In the genomic region with DNA sequence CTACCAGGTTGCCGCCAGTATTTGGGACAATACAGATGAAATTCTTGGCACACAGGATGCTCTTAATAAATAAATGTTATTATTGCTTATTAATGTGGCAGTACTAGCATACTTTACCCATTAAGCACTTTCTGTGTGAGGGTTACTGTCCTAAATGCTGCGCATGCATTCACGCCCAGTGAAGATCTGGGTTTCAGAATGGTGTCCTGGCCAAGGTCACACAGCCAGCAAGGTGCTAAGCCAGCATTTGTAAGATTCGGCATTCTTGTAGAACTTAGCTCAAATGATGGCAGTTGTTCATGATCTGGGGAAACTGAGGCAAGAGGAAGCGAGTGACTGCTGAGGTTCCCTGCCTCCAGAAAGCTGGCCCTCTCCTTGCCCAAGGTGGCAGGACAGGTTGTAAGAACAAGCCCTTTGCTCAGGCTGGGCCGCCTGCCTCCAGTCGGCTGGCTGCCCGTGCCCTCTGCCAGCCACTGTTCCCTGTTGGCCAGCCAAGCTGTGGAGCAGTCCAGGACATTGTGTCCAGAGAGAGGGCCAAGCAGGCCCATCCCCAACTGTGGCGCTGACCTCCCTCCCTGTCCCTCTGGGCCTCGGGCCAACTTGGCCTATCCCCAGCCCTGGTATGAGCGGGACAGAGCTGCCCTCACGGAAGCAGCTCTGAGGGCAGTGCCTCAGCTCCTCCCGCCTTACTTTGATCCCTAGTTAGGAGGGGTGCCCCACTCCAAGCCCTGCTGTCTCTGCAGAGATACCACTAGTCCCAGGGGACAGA, we compare ENCODE assay signal across 13 cellular contexts. TPM values are rescaled to one million over a fixed set of nuclear protein-coding genes. Genes with fewer than 3 reads are reported as not detected.
DNase-seq lines count a peak whose midpoint lies in the region; ATAC-seq and TF ChIP-seq lines count a peak whose summit lies in the region.
"Had no signal": no experiment of that assay in that cellular context is flagged by ENCODE, and none has a peak within 500 bp of the region (broad histone marks: within the 10 kb centered on the region; RNA-seq: fewer than 3 reads in every experiment).

No MANE protein-coding gene starts in this region.

- TF ChIP-seq CTCF in HCT116 (IDR thresholded peaks at IDR 0.05 in 2 of 3, conservative IDR thresholded peaks at IDR 0.05 in 1 of 3; ENCODE audit: borderline replicate concordance in 1 of 3, insufficient read depth in 1 of 3, low read depth in 2 of 3, low read length in 2 of 3) (no peak), foreskin keratinocyte (conservative IDR thresholded peaks at IDR 0.05) (no peak)

- CTCF ChIA-PET in HCT116 (lab: Charles Lee): interaction anchor here (0.6 to 1.1 kb wide), 2 partner anchors 10 to 14 kb away, joined by 4 read pairs; no protein-coding TSS in a partner anchor

- TF ChIP-seq RAD21 in HCT116 (IDR thresholded peaks at IDR 0.05; ENCODE audit: low read depth): no peak

- H3K36me3 ChIP-seq in HCT116 (ENCODE audit: control insufficient read depth in 1 of 2, insufficient read depth in 2 of 2, low read length in 2 of 2): no peaks in the 10 kb centered on the region
- H3K36me3 ChIP-seq in skeletal muscle satellite cell (ENCODE audit: insufficient read depth, low read length): no peaks in the 10 kb centered on the region

- H3K4me2 ChIP-seq in HCT116 (ENCODE audit: low read length) (peak overlapping the region; percentile 13), skeletal muscle satellite cell (ENCODE audit: low read length) (peak overlapping the region; percentile 57)

- DNase-seq in HCT116 (ENCODE audit: low read depth, low spot score): no peak
- peak; percentile 100 for DNase-seq in left lobe of liver (ENCODE audit: low spot score)
- no peak for DNase-seq in GDM1 (lab: John Stamatoyannopoulos, UW)
- no peak for DNase-seq in foreskin keratinocyte
- no peak for DNase-seq in SIG-M5 treated with dmso at 0.1 percent for 504 hours (lab: John Stamatoyannopoulos, UW; ENCODE audit: unreplicated experiment)
- DNase-seq: activated T-cell treated with anti-CD3 and anti-CD28 coated beads, Interleukin-2, amount 50 U/mL, for 4 hours; DMS53; foreskin melanocyte; NCI-H1417 treated with DMSO at 0.1 percent for 48 hours had no signal

- H3K9ac ChIP-seq in HCT116 (ENCODE audit: low read length) (no peak overlapping the region), skeletal muscle satellite cell (ENCODE audit: low read depth, low read length) (peak overlapping the region; percentile 7)

- H3K9me2 ChIP-seq in HCT116 (ENCODE audit: insufficient read depth): no peaks in the 10 kb centered on the region

- TF ChIP-seq POLR2A in HCT116 (IDR thresholded peaks at IDR 0.05; ENCODE audit: borderline replicate concordance, extremely low read depth, insufficient read depth, insufficient read length): no peak

- ATAC-seq in HCT116 (no peak), left lobe of liver (peak; percentile 57), HG02798 (IDR thresholded peaks at IDR 0.05; ENCODE audit: poor library complexity, unreplicated experiment) (no peak), foreskin keratinocyte (no peak)
- ATAC-seq: activated T-cell treated with anti-CD3 and anti-CD28 coated beads, Interleukin-2, amount 50 U/mL, for 4 hours had no signal

- H3K79me2 ChIP-seq in HCT116 (ENCODE audit: insufficient read depth, low read length): peaks cover 23% of the 10 kb centered on the region

- no peaks in the 10 kb centered on the region for H4K20me1 ChIP-seq in HCT116 (ENCODE audit: insufficient read depth)

- RAD21 ChIA-PET in HCT116 (lab: Charles Lee; ENCODE audit: low non-redundant PET in 1 of 2, low total read pairs in 2 of 2, uncharacterized antibody in 2 of 2, unreplicated experiment in 2 of 2): no interaction called here

- H3K4me3 ChIP-seq in HCT116 (replicated peaks in 1 of 2; ENCODE audit: low read depth in 1 of 2, low read length in 2 of 2) (no peak overlapping the region), skeletal muscle satellite cell (ENCODE audit: low read length) (peak overlapping the region; percentile 5)
- H3K4me3 ChIP-seq: SK-N-MC had no signal

- peak overlapping the region; percentile 15; the same call in 1 of the 2 replicates for H3K27ac ChIP-seq in HCT116 (ENCODE audit: low read depth, low read length)
- peak overlapping the region; percentile 99 for H3K27ac ChIP-seq in cingulate gyrus (ENCODE audit: low read depth, low read length)
- H3K27ac ChIP-seq in foreskin keratinocyte: no peak overlapping the region
- H3K27ac ChIP-seq: SK-N-MC had no signal

- no peaks in the 10 kb centered on the region for H3K27me3 ChIP-seq in HCT116 (ENCODE audit: insufficient read depth, low read length)
- H3K27me3 ChIP-seq in skeletal muscle satellite cell (ENCODE audit: control insufficient read depth, insufficient read depth, low read length): no peaks in the 10 kb centered on the region
- no peaks in the 10 kb centered on the region for H3K27me3 ChIP-seq in foreskin keratinocyte

- intact Hi-C loops in HCT116 (cut with micrococcal nuclease): no loop called here

- H3K9me3 ChIP-seq in HCT116 (ENCODE audit: control insufficient read depth in 1 of 2, insufficient read depth in 1 of 2, low read depth in 1 of 2, low read length in 2 of 2) (no peaks in the 10 kb centered on the region), skeletal muscle satellite cell (replicated peaks; ENCODE audit: low read length) (no peaks in the 10 kb centered on the region)

- H2AFZ ChIP-seq in HCT116 (ENCODE audit: low read depth, low read length, poor library complexity, severe bottlenecking): no peak overlapping the region

- H3K4me1 ChIP-seq in HCT116 (ENCODE audit: control insufficient read depth in 1 of 2, insufficient read depth in 2 of 2, low read length in 2 of 2) (peaks cover 17 to 28% of the 10 kb centered on the region in 2 experiments), skeletal muscle satellite cell (ENCODE audit: control insufficient read depth, insufficient read depth, low read length) (peaks cover 24% of the 10 kb centered on the region), foreskin keratinocyte (no peaks in the 10 kb centered on the region)

- POLR2A ChIA-PET in HCT116 (lab: Charles Lee): interaction anchor here (1.0 to 1.1 kb wide), 2 partner anchors 29 to 31 kb away, joined by 3 to 6 read pairs; a partner anchor contains a TSS

- BruUV-seq in HCT116 (replicated peaks; lab: Mats Ljungman, UMichigan): no TSS peak

TF ChIP-seq in HCT116, 20 proteins besides CTCF, POLR2A, EP300 and RAD21 (continues in another document):
- TF ChIP-seq SIN3A (IDR thresholded peaks at IDR 0.05; ENCODE audit: low read depth) (no peak), FOSL1 (IDR thresholded peaks at IDR 0.05; ENCODE audit: low read depth) (no peak), ZNF274 (IDR thresholded peaks at IDR 0.05; ENCODE audit: low read depth, low read length) (no peak), CEBPB (IDR thresholded peaks at IDR 0.05; ENCODE audit: low read depth) (no peak), JUND (IDR thresholded peaks at IDR 0.05) (no peak), SRF (IDR thresholded peaks at IDR 0.05; ENCODE audit: low read depth) (no peak)
- TF ChIP-seq, protein P1, sequence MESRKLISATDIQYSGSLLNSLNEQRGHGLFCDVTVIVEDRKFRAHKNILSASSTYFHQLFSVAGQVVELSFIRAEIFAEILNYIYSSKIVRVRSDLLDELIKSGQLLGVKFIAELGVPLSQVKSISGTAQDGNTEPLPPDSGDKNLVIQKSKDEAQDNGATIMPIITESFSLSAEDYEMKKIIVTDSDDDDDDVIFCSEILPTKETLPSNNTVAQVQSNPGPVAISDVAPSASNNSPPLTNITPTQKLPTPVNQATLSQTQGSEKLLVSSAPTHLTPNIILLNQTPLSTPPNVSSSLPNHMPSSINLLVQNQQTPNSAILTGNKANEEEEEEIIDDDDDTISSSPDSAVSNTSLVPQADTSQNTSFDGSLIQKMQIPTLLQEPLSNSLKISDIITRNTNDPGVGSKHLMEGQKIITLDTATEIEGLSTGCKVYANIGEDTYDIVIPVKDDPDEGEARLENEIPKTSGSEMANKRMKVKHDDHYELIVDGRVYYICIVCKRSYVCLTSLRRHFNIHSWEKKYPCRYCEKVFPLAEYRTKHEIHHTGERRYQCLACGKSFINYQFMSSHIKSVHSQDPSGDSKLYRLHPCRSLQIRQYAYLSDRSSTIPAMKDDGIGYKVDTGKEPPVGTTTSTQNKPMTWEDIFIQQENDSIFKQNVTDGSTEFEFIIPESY (IDR thresholded peaks at IDR 0.05; ENCODE audit: extremely low read depth, insufficient replicate concordance, low read length): no peak

RNA-seq across cellular contexts. Expression of a gene that starts 28.8 kb away (rescaled TPM):
- total RNA-seq in HCT116 (2021; ENCODE audit: unreplicated experiment): 55.2 TPM
- polyA plus RNA-seq in HCT116 (2012): 36.9 and 39.8 TPM in 2 replicates
- total RNA-seq in left lobe of liver: 40.1 TPM
- total RNA-seq in skeletal muscle satellite cell (2012; rRNA removed): 27.6 and 28.6 TPM in 2 replicates
- 22.0 and 22.3 TPM in 2 replicates for total RNA-seq in foreskin keratinocyte
- polyA plus RNA-seq in foreskin keratinocyte: 7.4 and 9.2 TPM in 2 replicates

RNA-seq across cellular contexts. Expression of a gene that starts 36.1 kb away (rescaled TPM):
- total RNA-seq in HCT116 (2021; ENCODE audit: unreplicated experiment) (16.5 TPM), left lobe of liver (26.3 TPM), foreskin keratinocyte (7.5 and 9.6 TPM in 2 replicates)
- polyA plus RNA-seq in HCT116 (2012): 15.9 and 17.5 TPM in 2 replicates
- total RNA-seq in skeletal muscle satellite cell (2012; rRNA removed): 2.5 and 3.1 TPM in 2 replicates
- polyA plus RNA-seq in foreskin keratinocyte: 3.7 and 6.2 TPM in 2 replicates

RNA-seq across cellular contexts. Expression of a gene that starts 50.7 kb away (rescaled TPM):
- total RNA-seq in HCT116 (2021; ENCODE audit: unreplicated experiment) (86.0 TPM), left lobe of liver (14.6 TPM), foreskin keratinocyte (80.0 and 82.6 TPM in 2 replicates)
- 49.2 and 58.8 TPM in 2 replicates for polyA plus RNA-seq in HCT116 (2012)
- 53.2 and 54.4 TPM in 2 replicates for total RNA-seq in skeletal muscle satellite cell (2012; rRNA removed)
- 88.2 and 98.2 TPM in 2 replicates for polyA plus RNA-seq in foreskin keratinocyte

RNA-seq across cellular contexts. Expression of a gene that starts 51.1 kb away (rescaled TPM):
- total RNA-seq in HCT116 (2021; ENCODE audit: unreplicated experiment) (108 TPM), left lobe of liver (71.8 TPM), foreskin keratinocyte (76.5 and 79.6 TPM in 2 replicates)
- 118 and 123 TPM in 2 replicates for polyA plus RNA-seq in HCT116 (2012)
- 73.8 and 74.8 TPM in 2 replicates for total RNA-seq in skeletal muscle satellite cell (2012; rRNA removed)
- 68.4 and 74.2 TPM in 2 replicates for polyA plus RNA-seq in foreskin keratinocyte
